8 cellular contexts compared by ENCODE assay signal in the genomic region with DNA sequence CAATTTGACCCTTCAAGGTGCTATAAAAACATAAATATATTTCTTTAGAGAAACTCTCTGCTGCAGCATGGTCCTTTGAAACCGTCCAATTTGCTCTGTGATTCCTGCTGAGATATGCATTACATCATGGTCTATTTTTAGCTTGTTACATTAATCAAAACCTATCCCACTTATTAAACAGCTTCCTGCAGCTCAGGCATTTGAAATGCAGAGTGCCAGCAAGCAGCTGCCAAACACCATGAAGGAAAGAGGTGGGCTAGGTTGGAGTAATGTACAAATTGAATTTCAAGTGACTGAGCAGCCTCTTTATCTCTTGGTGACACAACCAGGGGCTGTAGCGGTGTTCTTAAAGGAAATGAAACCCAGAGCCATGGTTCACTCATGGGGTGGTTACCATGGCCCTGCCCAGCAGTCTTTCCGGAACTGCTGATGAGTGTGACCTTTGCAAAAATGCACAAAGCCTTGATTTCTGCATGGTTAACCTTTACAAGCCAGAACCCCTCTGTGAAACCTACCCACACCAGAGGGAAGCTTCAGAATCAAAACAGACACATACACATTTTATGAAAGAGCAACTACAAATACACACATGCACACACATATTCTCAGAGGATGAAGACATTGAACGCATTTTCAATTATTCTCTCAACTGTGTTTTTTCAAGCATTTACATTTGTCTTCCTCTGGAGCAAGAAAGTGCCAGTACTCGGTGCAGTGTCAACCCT.
DNase-seq lines count a peak whose midpoint lies in the region; ATAC-seq and TF ChIP-seq lines count a peak whose summit lies in the region.

No MANE protein-coding gene starts in this region.

- H3K4me1 Mint-ChIP-seq in CD14-positive monocyte, result peaks cover 37% of the 10 kb centered on the region
- H3K4me1 Mint-ChIP-seq in brain, result peaks cover 65% of the 10 kb centered on the region

- H3K4me3 Mint-ChIP-seq in CD14-positive monocyte (peak overlapping the region; percentile 12 to 76), brain (peak overlapping the region; percentile 7 to 58 (median 28))

- intact Hi-C loops in CD14-positive monocyte (cut with micrococcal nuclease), result no loop called here

- H3K36me3 Mint-ChIP-seq in CD14-positive monocyte (no peaks in the 10 kb centered on the region), brain (no peaks in the 10 kb centered on the region)

- no peak for TF ChIP-seq CTCF in CD14-positive monocyte (IDR thresholded peaks at IDR 0.05)
- TF ChIP-seq CTCF in brain (conservative IDR thresholded peaks at IDR 0.05), result no peak

- peak overlapping the region in 6 of 7 donors; percentile 13 to 83 (median 78) for H3K27ac Mint-ChIP-seq in CD14-positive monocyte
- peak overlapping the region; percentile 43 to 95 (median 91) for H3K27ac Mint-ChIP-seq in brain

- peaks cover 0 to 3% (median 3%) of the 10 kb centered on the region in 3 donors for H3K27me3 Mint-ChIP-seq in CD14-positive monocyte (ENCODE audit: low read depth in 3 of 3)
- H3K27me3 Mint-ChIP-seq in brain, result peaks cover 2% of the 10 kb centered on the region

- peak; percentile 99 for ATAC-seq in GM18861 (IDR thresholded peaks at IDR 0.05; ENCODE audit: unreplicated experiment)
- peak; percentile 96 for ATAC-seq in HG02970 (IDR thresholded peaks at IDR 0.05; ENCODE audit: low FRiP score, unreplicated experiment)

- H3K9me3 Mint-ChIP-seq in CD14-positive monocyte (peaks cover 0 to 2% (median 0%) of the 10 kb centered on the region in 7 donors), brain (peaks cover 0 to 12% (median 0%) of the 10 kb centered on the region in 5 experiments)

- DNase-seq in CD14-positive monocyte (ENCODE audit: low spot score) (peak; percentile 74), NCI-H2196 (lab: John Stamatoyannopoulos, UW; ENCODE audit: unreplicated experiment) (peak; percentile 52), retina (peak; percentile 82), NCI-H1436 treated with DMSO at 0.1 percent for 48 hours (lab: John Stamatoyannopoulos, UW) (no peak), amniotic stem cell (lab: John Stamatoyannopoulos, UW) (no peak)

Comparison
In these comparisons a context has a peak if more than half of its experiments do, and no peak if none do; other contexts are left out.
1. DNase-seq: peak in CD14-positive monocyte (single experiment), NCI-H2196 (single experiment) and retina (single experiment); none in NCI-H1436 treated with DMSO at 0.1 percent for 48 hours (single experiment) and amniotic stem cell (single experiment).